Comparison of ENCODE assay signal across 12 cellular contexts in the genomic region with DNA sequence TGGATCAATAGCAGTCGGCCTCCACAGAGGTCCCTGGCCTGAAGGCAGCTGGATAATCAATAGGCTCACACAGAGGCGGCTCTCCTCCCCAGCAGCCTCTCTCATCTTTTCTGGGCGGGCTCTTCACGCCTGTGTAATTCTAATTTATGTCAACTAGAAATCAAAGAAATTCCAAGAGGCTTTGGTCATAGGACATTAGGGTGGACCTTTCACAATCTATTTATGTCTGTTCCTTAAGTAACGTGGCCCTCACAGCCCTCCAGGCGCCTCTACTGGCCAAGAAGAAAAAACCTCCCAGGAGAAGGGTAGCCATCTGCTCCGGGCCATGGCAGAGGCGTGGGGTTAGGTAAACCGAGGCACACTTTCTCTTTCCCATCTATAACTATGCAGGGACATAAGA.
A peak's percentile ranks its signal among the peaks of the same experiment; 100 is the strongest.
DNase-seq lines count a peak whose midpoint lies in the region; ATAC-seq and TF ChIP-seq lines count a peak whose summit lies in the region.
"Had no signal": no experiment of that assay in that cellular context is flagged by ENCODE, and none has a peak within 500 bp of the region (broad histone marks: within the 10 kb centered on the region; RNA-seq: fewer than 3 reads in every experiment).

No MANE protein-coding gene starts in this region.

- ATAC-seq in activated T-cell treated with anti-CD3 and anti-CD28 coated beads, Interleukin-2, amount 50 U/mL, for 72 hours (replicated peaks in 1 of 2) = no peak
- ATAC-seq: activated CD8-positive, alpha-beta T cell treated with anti-CD3 and anti-CD28 coated beads, Interleukin-2, amount 10 ng/mL, durations not matched to agents 7 days and 5 days; activated naive CD4-positive, alpha-beta T cell treated with anti-CD3 and anti-CD28 coated beads, Interleukin-2, amount 50 U/mL, for 72 hours had no signal

- CTCF ChIA-PET in Calu3 (lab: Charles Lee) (no interaction called here), RWPE1 (lab: Yijun Ruan, JAX) (no interaction called here)

- intact Hi-C loops in Calu3 (cut with micrococcal nuclease; ENCODE audit: unreplicated experiment) = no loop called here

- H3K9me3 Mint-ChIP-seq in Calu3 (ENCODE audit: low read depth, unreplicated experiment) = no peaks in the 10 kb centered on the region
- no peaks in the 10 kb centered on the region for H3K9me3 Mint-ChIP-seq in activated T-cell treated with anti-CD3 and anti-CD28 coated beads, Interleukin-2, amount 50 U/mL, for 72 hours
- H3K9me3 Mint-ChIP-seq: activated naive CD4-positive, alpha-beta T cell treated with anti-CD3 and anti-CD28 coated beads, Interleukin-2, amount 50 U/mL, for 72 hours had no signal

- no peaks in the 10 kb centered on the region for H3K27me3 ChIP-seq in rectal smooth muscle tissue (ENCODE audit: control insufficient read depth, insufficient read depth, low read length)

- no TSS peak for BruUV-seq in Calu3 (replicated peaks; lab: Mats Ljungman, UMichigan)

- no peaks in the 10 kb centered on the region for H3K27me3 Mint-ChIP-seq in Calu3 (ENCODE audit: unreplicated experiment)
- H3K27me3 Mint-ChIP-seq in activated T-cell treated with anti-CD3 and anti-CD28 coated beads, Interleukin-2, amount 50 U/mL, for 72 hours (ENCODE audit: low read depth) = no peaks in the 10 kb centered on the region

- H3K27ac ChIP-seq in RWPE1 (no peak overlapping the region), rectal smooth muscle tissue (ENCODE audit: low read depth, low read length) (peak overlapping the region; percentile 67)

- H3K9ac ChIP-seq in rectal smooth muscle tissue (ENCODE audit: low read length) = no peak overlapping the region

- H3K4me1 ChIP-seq in rectal smooth muscle tissue (ENCODE audit: control insufficient read depth, insufficient read depth, low read length) = peaks cover 2% of the 10 kb centered on the region

- H3K4me1 Mint-ChIP-seq in Calu3 (ENCODE audit: low read depth, unreplicated experiment) = peaks cover 21% of the 10 kb centered on the region
- peaks cover 6% of the 10 kb centered on the region for H3K4me1 Mint-ChIP-seq in activated T-cell treated with anti-CD3 and anti-CD28 coated beads, Interleukin-2, amount 50 U/mL, for 72 hours (ENCODE audit: low read depth)

- H3K4me3 ChIP-seq in fibroblast of the aortic adventitia (ENCODE audit: low read depth, low read length) = no peak overlapping the region
- no peak overlapping the region for H3K4me3 ChIP-seq in rectal smooth muscle tissue (ENCODE audit: low read length)

- TF ChIP-seq CTCF in Calu3 (IDR thresholded peaks at IDR 0.05; ENCODE audit: unreplicated experiment) = peak; percentile 57
- TF ChIP-seq CTCF in RWPE1 (conservative IDR thresholded peaks at IDR 0.05; ENCODE audit: low read depth) = no peak
- TF ChIP-seq CTCF in fibroblast of the aortic adventitia (IDR thresholded peaks at IDR 0.05; ENCODE audit: insufficient read depth, low read length) = peak; percentile 13

- DNase-seq in Calu3 (peak; percentile 46), RWPE1 (ENCODE audit: low spot score) (peak; percentile 20), fibroblast of the aortic adventitia (ENCODE audit: low read depth) (peak; percentile 20), inferior parietal cortex (ENCODE audit: extremely low spot score) (no peak)
- DNase-seq in stimulated activated CD4-positive, alpha-beta T cell treated with anti-CD3 and anti-CD28 coated beads, Interleukin-4, amount 100 ng/mL, for 1 hour = no peak
- DNase-seq in activated T-cell treated with anti-CD3 and anti-CD28 coated beads, Interleukin-2, amount 50 U/mL, for 72 hours = no peak
- DNase-seq in activated CD4-positive, alpha-beta T cell treated with anti-CD3 and anti-CD28 coated beads, Interleukin-2, amount 50 U/mL, for 48 hours = no peak
- DNase-seq: activated CD8-positive, alpha-beta T cell treated with anti-CD3 and anti-CD28 coated beads, Interleukin-2, amount 10 ng/mL, durations not matched to agents 7 days and 5 days; NCI-H1436 treated with DMSO at 0.1 percent for 48 hours; NCI-H82 had no signal

- H3K36me3 Mint-ChIP-seq in Calu3 (ENCODE audit: insufficient read depth, unreplicated experiment) = no peaks in the 10 kb centered on the region
- no peaks in the 10 kb centered on the region for H3K36me3 Mint-ChIP-seq in activated T-cell treated with anti-CD3 and anti-CD28 coated beads, Interleukin-2, amount 50 U/mL, for 72 hours (ENCODE audit: insufficient read depth in 2 of 2)

- no peak overlapping the region for H3K4me3 Mint-ChIP-seq in Calu3 (ENCODE audit: low read depth, unreplicated experiment)
- no peak overlapping the region for H3K4me3 Mint-ChIP-seq in activated T-cell treated with anti-CD3 and anti-CD28 coated beads, Interleukin-2, amount 50 U/mL, for 72 hours
- H3K4me3 Mint-ChIP-seq: activated CD8-positive, alpha-beta T cell treated with anti-CD3 and anti-CD28 coated beads, Interleukin-2, amount 10 ng/mL, durations not matched to agents 7 days and 5 days had no signal

- no peaks in the 10 kb centered on the region for H3K36me3 ChIP-seq in rectal smooth muscle tissue (ENCODE audit: control insufficient read depth, insufficient read depth, low read length)

- POLR2A ChIA-PET in RWPE1 (lab: Yijun Ruan, JAX; ENCODE audit: low non-redundant PET) = no interaction called here

- H3K27ac Mint-ChIP-seq in Calu3 (ENCODE audit: unreplicated experiment) = no peak overlapping the region
- H3K27ac Mint-ChIP-seq in activated T-cell treated with anti-CD3 and anti-CD28 coated beads, Interleukin-2, amount 50 U/mL, for 72 hours = no peak overlapping the region
- H3K27ac Mint-ChIP-seq: activated CD8-positive, alpha-beta T cell treated with anti-CD3 and anti-CD28 coated beads, Interleukin-2, amount 10 ng/mL, durations not matched to agents 7 days and 5 days had no signal

Comparison
In these comparisons a context has a peak if more than half of its experiments do, and no peak if none do; other contexts are left out.
1. DNase-seq: peak in Calu3 (single experiment), RWPE1 (single experiment) and fibroblast of the aortic adventitia (single experiment); none in inferior parietal cortex (single experiment), stimulated activated CD4-positive, alpha-beta T cell treated with anti-CD3 and anti-CD28 coated beads, Interleukin-4, amount 100 ng/mL, for 1 hour (single experiment), activated T-cell treated with anti-CD3 and anti-CD28 coated beads, Interleukin-2, amount 50 U/mL, for 72 hours (0 of 2) and activated CD4-positive, alpha-beta T cell treated with anti-CD3 and anti-CD28 coated beads, Interleukin-2, amount 50 U/mL, for 48 hours (0 of 2).